34 cellular contexts compared by ENCODE assay signal in genomic region chr11:35702126-35702525, GRCh38.
"Had no signal": no experiment of that assay in that cellular context is flagged by ENCODE, and none has a peak within 500 bp of the region (broad histone marks: within the 10 kb centered on the region; RNA-seq: fewer than 3 reads in every experiment).

No MANE protein-coding gene starts in this region.

- H3K4me1 ChIP-seq: adrenal gland, ascending aorta, body of pancreas, breast epithelium had no signal

- H3K27ac ChIP-seq: adrenal gland, ascending aorta, body of pancreas, brain microvascular endothelial cell, breast epithelium, cardiac muscle cell had no signal

- DNase-seq: activated effector memory CD4-positive, alpha-beta T cell treated with anti-CD3 and anti-CD28 coated beads, Interleukin-2, amount 50 U/mL, for 16 hours; activated effector memory CD4-positive, alpha-beta T cell treated with Interleukin-2 at 50 U/mL for 16 hours; activated gamma-delta T cell; activated gamma-delta T cell treated with Interleukin-2 at 50 U/mL for 16 hours; activated naive CD4-positive, alpha-beta T cell; activated naive CD4-positive, alpha-beta T cell treated with anti-CD3 and anti-CD28 coated beads for 36 hours; activated naive CD4-positive, alpha-beta T cell treated with anti-CD3 and anti-CD28 coated beads, Interleukin-2, amount 10 ng/mL, durations not matched to agents 7 days and 5 days; activated naive CD4-positive, alpha-beta T cell treated with anti-CD3 and anti-CD28 coated beads, Interleukin-2, amount 50 U/mL, for 16 hours; activated naive CD4-positive, alpha-beta T cell treated with Interleukin-2 at 50 U/mL for 16 hours; activated naive CD8-positive, alpha-beta T cell treated with anti-CD3 and anti-CD28 coated beads for 36 hours; activated naive CD8-positive, alpha-beta T cell treated with anti-CD3 and anti-CD28 coated beads, Interleukin-2, amount 10 ng/mL, durations not matched to agents 7 days and 5 days; activated naive CD8-positive, alpha-beta T cell treated with anti-CD3 and anti-CD28 coated beads, Interleukin-2, amount 50 U/mL, for 24 hours; activated T-cell treated with anti-CD3 and anti-CD28 coated beads, Interleukin-2, amount 50 U/mL, for 1 hour; activated T-cell treated with anti-CD3 and anti-CD28 coated beads, Interleukin-2, amount 50 U/mL, for 24 hours; activated T-cell treated with anti-CD3 and anti-CD28 coated beads, Interleukin-2, amount 50 U/mL, for 4 hours; activated T-cell treated with anti-CD3 and anti-CD28 coated beads, Interleukin-2, amount 50 U/mL, for 48 hours; activated T-cell treated with anti-CD3 and anti-CD28 coated beads, Interleukin-2, amount 50 U/mL, for 72 hours; adrenal gland; amniotic stem cell; amygdala; anterior cingulate cortex; aorta; body of pancreas; brain microvascular endothelial cell; caudate nucleus; central memory CD4-positive, alpha-beta T cell; cerebellar nuclear complex had no signal

- ATAC-seq: activated naive CD4-positive, alpha-beta T cell treated with anti-CD3 and anti-CD28 coated beads, Interleukin-2, amount 50 U/mL, for 72 hours; activated naive CD8-positive, alpha-beta T cell treated with anti-CD3 and anti-CD28 coated beads, Interleukin-2, amount 50 U/mL, for 24 hours; activated T-cell treated with anti-CD3 and anti-CD28 coated beads, Interleukin-2, amount 50 U/mL, for 4 hours; activated T-cell treated with anti-CD3 and anti-CD28 coated beads, Interleukin-2, amount 50 U/mL, for 72 hours; activated T-helper 17 cell treated with anti-CD3 and anti-CD28 coated beads, Interleukin-2, amount 50 U/mL, for 72 hours; body of pancreas had no signal

- H3K36me3 ChIP-seq: adrenal gland, ascending aorta, brain microvascular endothelial cell, breast epithelium, cardiac muscle cell had no signal

- H3K4me3 ChIP-seq: adrenal gland, ascending aorta, body of pancreas, breast epithelium, cardiac muscle cell had no signal

- H3K27me3 ChIP-seq: adrenal gland, ascending aorta, body of pancreas, brain microvascular endothelial cell, breast epithelium, cardiac muscle cell had no signal

- FAIRE-seq: astrocyte, bronchial epithelial cell had no signal

- H3K9me3 ChIP-seq: adrenal gland, ascending aorta, body of pancreas had no signal
